ENCODE assay signal across 8 cellular contexts in the genomic region with DNA sequence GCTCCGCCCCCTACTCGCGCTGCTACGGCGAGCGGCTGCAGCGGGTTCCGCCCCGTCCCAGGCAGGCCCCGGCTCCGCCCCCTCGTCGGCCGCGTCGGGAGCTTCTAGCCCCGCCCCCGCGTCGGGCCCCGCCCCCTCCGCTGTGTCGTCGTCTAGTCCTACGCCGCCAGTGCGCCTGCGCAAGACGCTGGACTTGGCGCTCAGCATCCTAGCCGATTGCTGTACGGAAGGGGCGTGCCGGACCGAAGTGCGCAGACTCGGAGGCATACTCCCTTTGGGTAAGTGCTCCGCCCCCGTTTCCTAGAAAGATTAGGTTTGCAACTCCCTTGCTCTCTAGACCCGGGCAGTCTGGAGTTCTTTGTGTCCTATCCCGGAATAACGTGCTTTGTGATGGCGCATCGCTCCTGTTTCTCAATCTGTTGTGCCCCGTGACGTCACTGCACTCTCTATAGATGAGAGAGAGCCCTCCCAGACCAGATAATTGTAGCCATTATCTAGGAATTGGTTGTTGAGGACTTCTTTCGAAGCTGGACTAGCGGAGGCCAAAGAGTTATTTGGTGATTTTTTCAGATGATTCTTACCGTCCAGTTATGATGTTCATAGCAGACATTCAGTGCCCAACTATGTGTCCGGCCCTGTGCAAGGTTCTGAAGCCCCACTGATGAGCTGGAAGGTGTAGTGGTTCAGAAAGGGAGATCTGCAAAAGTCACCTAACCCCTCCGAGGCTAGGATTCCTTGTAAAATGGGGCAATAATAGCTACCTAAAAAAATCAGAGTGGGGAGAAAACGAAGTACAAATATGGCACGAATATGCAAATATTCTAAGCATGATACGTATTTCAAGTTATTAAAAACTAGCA. TPM values are rescaled to one million over a fixed set of nuclear protein-coding genes. Genes with fewer than 3 reads are reported as not detected.
DNase-seq lines count a peak whose midpoint lies in the region; ATAC-seq and TF ChIP-seq lines count a peak whose summit lies in the region.

No MANE protein-coding gene starts in this region.

- H3K27me3 ChIP-seq in BLaER1: no peaks in the 10 kb centered on the region
- H3K27me3 ChIP-seq in left lung: no peaks in the 10 kb centered on the region

- H4K20me1 ChIP-seq in BLaER1: peaks cover 35% of the 10 kb centered on the region

- H3K36me3 Mint-ChIP-seq in dendritic cell treated with granulocyte-macrophage colony-stimulating factor and Interleukin-4, amounts not matched to agents 40 ng/mL and 50 ng/mL, for 4 days (ENCODE audit: low read depth): peaks cover 57% of the 10 kb centered on the region

- no peaks in the 10 kb centered on the region for H3K9me3 Mint-ChIP-seq in dendritic cell treated with granulocyte-macrophage colony-stimulating factor and Interleukin-4, amounts not matched to agents 40 ng/mL and 50 ng/mL, for 4 days

- peak overlapping the region; percentile 89 for H3K4me3 Mint-ChIP-seq in dendritic cell treated with granulocyte-macrophage colony-stimulating factor and Interleukin-4, amounts not matched to agents 40 ng/mL and 50 ng/mL, for 4 days

- H3K36me3 ChIP-seq in BLaER1 (peaks cover 44% of the 10 kb centered on the region), left lung (peaks cover 0 to 33% of the 10 kb centered on the region in 2 donors)

- H3K4me3 ChIP-seq in BLaER1 (peak overlapping the region; percentile 82), left lung (peak overlapping the region; percentile 79 to 82)

- intact Hi-C loops in dendritic cell treated with granulocyte-macrophage colony-stimulating factor and Interleukin-4, amounts not matched to agents 40 ng/mL and 50 ng/mL, for 4 days (cut with micrococcal nuclease): loop anchor here (1.0 to 10.0 kb wide), 2 partner anchors 48 to 405 kb away; a partner anchor contains a TSS
- intact Hi-C loops in left lung (cut with DNase I): no loop called here

- no peaks in the 10 kb centered on the region for H3K27me3 Mint-ChIP-seq in dendritic cell treated with granulocyte-macrophage colony-stimulating factor and Interleukin-4, amounts not matched to agents 40 ng/mL and 50 ng/mL, for 4 days

- H3K4me1 ChIP-seq in BLaER1: peaks cover 72% of the 10 kb centered on the region
- peaks cover 23 to 52% of the 10 kb centered on the region in 2 donors for H3K4me1 ChIP-seq in left lung

- peaks cover 49% of the 10 kb centered on the region for H3K4me1 Mint-ChIP-seq in dendritic cell treated with granulocyte-macrophage colony-stimulating factor and Interleukin-4, amounts not matched to agents 40 ng/mL and 50 ng/mL, for 4 days (ENCODE audit: low read depth)

- H3K27ac Mint-ChIP-seq in dendritic cell treated with granulocyte-macrophage colony-stimulating factor and Interleukin-4, amounts not matched to agents 40 ng/mL and 50 ng/mL, for 4 days: peak overlapping the region; percentile 99

- no peaks in the 10 kb centered on the region for H3K9me3 ChIP-seq in BLaER1
- no peaks in the 10 kb centered on the region for H3K9me3 ChIP-seq in left lung

- H3K27ac ChIP-seq in BLaER1 (peak overlapping the region; percentile 99), left lung (peak overlapping the region; percentile 99 to 100)

- ATAC-seq in GM19351 (IDR thresholded peaks at IDR 0.05; ENCODE audit: unreplicated experiment): peak; percentile 61
- peak; percentile 67 for ATAC-seq in HG03520 (IDR thresholded peaks at IDR 0.05; ENCODE audit: unreplicated experiment)
- ATAC-seq in left lung: peak; percentile 90

- DNase-seq in NCI-H69 (lab: John Stamatoyannopoulos, UW) (peak; percentile 99), left lung (peak; percentile 100)
- DNase-seq in activated CD4-positive, alpha-beta T cell treated with anti-CD3 and anti-CD28 coated beads, Interleukin-2, amount 50 U/mL, for 24 hours (ENCODE audit: low read depth in 1 of 2, low spot score in 1 of 2): peak; percentile 100
- DNase-seq in stimulated activated CD4-positive, alpha-beta T cell treated with anti-CD3 and anti-CD28 coated beads, Interleukin-2, amount 100 ng/mL, for 4 hours (ENCODE audit: low read depth): peak; percentile 100

- peak overlapping the region; percentile 90 for H3K4me2 ChIP-seq in BLaER1

- H3K9ac ChIP-seq in BLaER1: peak overlapping the region; percentile 97

- TF ChIP-seq CTCF in left lung (IDR thresholded peaks at IDR 0.05): no peak

RNA-seq across cellular contexts. Expression of a gene that starts 0.7 kb away (rescaled TPM):
- total RNA-seq in left lung: 10 to 100 TPM in 1 of 2 donors, 1 to 10 TPM in 1; 8.5 to 10.1 TPM

RNA-seq across cellular contexts. Expression of a gene that starts 12.0 kb away (rescaled TPM):
- total RNA-seq in left lung: 10 to 100 TPM; 49.3 to 70.3 TPM

RNA-seq across cellular contexts. Expression of a gene that starts 17.4 kb away (rescaled TPM):
- total RNA-seq in left lung: 1 to 10 TPM; 1.5 to 1.6 TPM

RNA-seq across cellular contexts. Expression of a gene that starts 23.0 kb away (rescaled TPM):
- 1 to 10 TPM in 1 of 2 donors, under 1 TPM in 1; 0.92 to 1.4 TPM for total RNA-seq in left lung

RNA-seq across cellular contexts. Expression of a gene that starts 31.8 kb away (rescaled TPM):
- under 1 TPM in 1 of 2 donors, not detected in 1; 0.67 TPM for total RNA-seq in left lung

Comparison
In these comparisons a context has a peak if more than half of its experiments do, and no peak if none do; other contexts are left out.
1. Peak in every context shown above with its lines: DNase-seq, ATAC-seq, H3K4me3 ChIP-seq and H3K27ac ChIP-seq.